In the genomic region with DNA sequence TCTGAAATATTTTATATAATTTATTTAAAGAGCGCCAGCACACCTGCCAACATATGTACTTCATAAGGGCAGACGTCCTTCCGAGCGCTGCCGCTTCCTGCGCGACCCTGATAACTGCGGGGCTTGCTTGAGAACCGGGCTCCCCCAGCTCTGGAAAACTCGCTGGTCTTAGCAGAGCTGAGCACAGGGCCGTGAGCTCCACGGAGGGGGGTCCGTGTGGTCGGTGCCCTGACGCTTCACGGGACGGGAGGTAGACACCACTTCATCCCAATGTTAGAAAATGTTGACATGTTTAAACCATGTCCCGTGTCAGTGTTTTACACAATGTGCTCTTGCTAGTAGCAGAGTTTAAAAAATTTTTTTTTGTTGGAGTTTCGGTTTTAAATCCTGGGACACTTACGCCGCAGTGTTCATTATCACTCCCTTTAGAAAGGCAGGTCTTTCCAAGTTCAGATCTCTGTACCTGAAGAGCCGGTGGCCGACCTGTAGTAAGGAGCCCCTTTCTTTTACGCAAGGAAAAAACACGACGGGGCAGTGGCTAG, we compare ENCODE assay signal across 11 cellular contexts. TPM values are rescaled to one million over a fixed set of nuclear protein-coding genes. Genes with fewer than 3 reads are reported as not detected.
DNase-seq lines count a peak whose midpoint lies in the region; ATAC-seq and TF ChIP-seq lines count a peak whose summit lies in the region.
"Had no signal": no experiment of that assay in that cellular context is flagged by ENCODE, and none has a peak within 500 bp of the region (broad histone marks: within the 10 kb centered on the region; RNA-seq: fewer than 3 reads in every experiment).

No MANE protein-coding gene starts in this region.

- no peaks in the 10 kb centered on the region for H3K9me3 Mint-ChIP-seq in HFFc6
- H3K9me3 Mint-ChIP-seq: effector memory CD8-positive, alpha-beta T cell had no signal

- H4K20me1 ChIP-seq in HCT116 (ENCODE audit: insufficient read depth) (no peaks in the 10 kb centered on the region), SU-DHL-6 (ENCODE audit: low read depth, low read length) (no peaks in the 10 kb centered on the region)

- TF ChIP-seq RAD21 in HCT116 (IDR thresholded peaks at IDR 0.05; ENCODE audit: low read depth) = no peak

- no peak overlapping the region for H2AFZ ChIP-seq in HCT116 (ENCODE audit: low read depth, low read length, poor library complexity, severe bottlenecking)
- no peak overlapping the region for H2AFZ ChIP-seq in SU-DHL-6 (ENCODE audit: low read depth, low read length, severe bottlenecking)

- H3K27me3 ChIP-seq in HCT116 (ENCODE audit: insufficient read depth, low read length) (no peaks in the 10 kb centered on the region), SU-DHL-6 (ENCODE audit: low read length) (no peaks in the 10 kb centered on the region), gastrocnemius medialis (no peaks in the 10 kb centered on the region)
- H3K27me3 ChIP-seq: vagina had no signal

- BruUV-seq in HCT116 (replicated peaks; lab: Mats Ljungman, UMichigan) = TSS peak; percentile 46

- H3K36me3 ChIP-seq in HCT116 (ENCODE audit: control insufficient read depth in 1 of 2, insufficient read depth in 2 of 2, low read length in 2 of 2) (no peaks in the 10 kb centered on the region), SU-DHL-6 (ENCODE audit: low read length) (no peaks in the 10 kb centered on the region), gastrocnemius medialis (no peaks in the 10 kb centered on the region)
- H3K36me3 ChIP-seq: vagina had no signal

- H3K4me3 Mint-ChIP-seq in HFFc6 = no peak overlapping the region

- CTCF ChIA-PET in HCT116 (lab: Charles Lee) = no interaction called here

- DNase-seq in HCT116 (ENCODE audit: low read depth, low spot score) = no peak
- DNase-seq in fibroblast of pulmonary artery (ENCODE audit: low read depth) = no peak
- DNase-seq in gastrocnemius medialis = no peak
- DNase-seq in HFFc6 = no peak
- DNase-seq: DMS153; effector memory CD8-positive, alpha-beta T cell; KBM-7 had no signal

- TF ChIP-seq POLR2A in HCT116 (IDR thresholded peaks at IDR 0.05; ENCODE audit: borderline replicate concordance, extremely low read depth, insufficient read depth, insufficient read length) (no peak), gastrocnemius medialis (IDR thresholded peaks at IDR 0.05) (no peak)

- RAD21 ChIA-PET in HCT116 (lab: Charles Lee; ENCODE audit: low non-redundant PET in 1 of 2, low total read pairs in 2 of 2, uncharacterized antibody in 2 of 2, unreplicated experiment in 2 of 2) = no interaction called here

- ATAC-seq in HCT116 = no peak
- ATAC-seq in gastrocnemius medialis = no peak
- ATAC-seq in HG03139 (IDR thresholded peaks at IDR 0.05; ENCODE audit: unreplicated experiment) = no peak
- ATAC-seq in HG03095 (IDR thresholded peaks at IDR 0.05; ENCODE audit: unreplicated experiment) = no peak
- ATAC-seq: effector memory CD8-positive, alpha-beta T cell had no signal

- H3F3A ChIP-seq in SU-DHL-6 (ENCODE audit: insufficient read depth) = peaks cover 16% of the 10 kb centered on the region

- no peaks in the 10 kb centered on the region for H3K36me3 Mint-ChIP-seq in HFFc6 (ENCODE audit: low read depth)

- H3K9me3 ChIP-seq in HCT116 (ENCODE audit: control insufficient read depth in 1 of 2, insufficient read depth in 1 of 2, low read depth in 1 of 2, low read length in 2 of 2) (no peaks in the 10 kb centered on the region), SU-DHL-6 (ENCODE audit: insufficient read depth, low read length) (no peaks in the 10 kb centered on the region), gastrocnemius medialis (no peaks in the 10 kb centered on the region)
- H3K9me3 ChIP-seq: vagina had no signal

- peaks cover 6% of the 10 kb centered on the region; the same call in 1 of the 2 replicates for H3K4me1 Mint-ChIP-seq in HFFc6 (ENCODE audit: low read depth)

- TF ChIP-seq CTCF in HCT116 (IDR thresholded peaks at IDR 0.05 in 2 of 3, conservative IDR thresholded peaks at IDR 0.05 in 1 of 3; ENCODE audit: borderline replicate concordance in 1 of 3, insufficient read depth in 1 of 3, low read depth in 2 of 3, low read length in 2 of 3) = no peak
- TF ChIP-seq CTCF in SU-DHL-6 (IDR thresholded peaks at IDR 0.05; ENCODE audit: insufficient read depth, low read length, poor library complexity, severe bottlenecking) = no peak
- no peak for TF ChIP-seq CTCF in fibroblast of pulmonary artery (IDR thresholded peaks at IDR 0.05; ENCODE audit: low read length, missing control alignments)
- TF ChIP-seq CTCF in gastrocnemius medialis (IDR thresholded peaks at IDR 0.05 in 4 of 5, conservative IDR thresholded peaks at IDR 0.05 in 1 of 5) = no peak
- TF ChIP-seq CTCF in HFFc6 (IDR thresholded peaks at IDR 0.05) = no peak

- H3K4me2 ChIP-seq in HCT116 (ENCODE audit: low read length) = peak overlapping the region; percentile 95; the same call in 1 of the 2 replicates
- H3K4me2 ChIP-seq in SU-DHL-6 (ENCODE audit: low read depth, low read length, poor library complexity, severe bottlenecking) = peak overlapping the region; percentile 68

- no peak overlapping the region for H3K27ac Mint-ChIP-seq in HFFc6
- H3K27ac Mint-ChIP-seq: effector memory CD8-positive, alpha-beta T cell had no signal

- POLR2A ChIA-PET in HCT116 (lab: Charles Lee) = no interaction called here

- no peak overlapping the region for H3K4me3 ChIP-seq in HCT116 (replicated peaks in 1 of 2; ENCODE audit: low read depth in 1 of 2, low read length in 2 of 2)
- peak overlapping the region; percentile 57 for H3K4me3 ChIP-seq in SU-DHL-6 (ENCODE audit: insufficient read depth, low read length, poor library complexity, severe bottlenecking)
- H3K4me3 ChIP-seq in fibroblast of pulmonary artery (replicated peaks; ENCODE audit: low read depth, low read length) = peak overlapping the region; percentile 55
- H3K4me3 ChIP-seq in gastrocnemius medialis = no peak overlapping the region

- peaks cover 12 to 33% of the 10 kb centered on the region in 2 experiments; a peak in 3 of 4 replicates for H3K4me1 ChIP-seq in HCT116 (ENCODE audit: control insufficient read depth in 1 of 2, insufficient read depth in 2 of 2, low read length in 2 of 2)
- peaks cover 33 to 47% of the 10 kb centered on the region in 2 donors for H3K4me1 ChIP-seq in gastrocnemius medialis

- H3K9me2 ChIP-seq in HCT116 (ENCODE audit: insufficient read depth) (no peaks in the 10 kb centered on the region), SU-DHL-6 (replicated peaks; ENCODE audit: insufficient read depth, low read length) (no peaks in the 10 kb centered on the region)

- intact Hi-C loops in HCT116 (cut with micrococcal nuclease) = no loop called here
- intact Hi-C loops in gastrocnemius medialis (cut with DNase I; ENCODE audit: low total_unique reads) = loop anchor here (5.0 kb wide), 1 partner anchor 130 kb away; no protein-coding TSS in a partner anchor

- peaks cover 1% of the 10 kb centered on the region for H3K27me3 Mint-ChIP-seq in HFFc6 (ENCODE audit: insufficient read depth)

- H3K9ac ChIP-seq in HCT116 (ENCODE audit: low read length) (no peak overlapping the region), SU-DHL-6 (ENCODE audit: low read length) (peak overlapping the region; percentile 58)

- in situ Hi-C loops in gastrocnemius medialis (cut with MboI; ENCODE audit: low sequenced_read_pairs in 4 of 4) = no loop called here

- H3K27ac ChIP-seq in HCT116 (ENCODE audit: low read depth, low read length) (no peak overlapping the region), SU-DHL-6 (ENCODE audit: low read depth, low read length) (peak overlapping the region; percentile 22; the same call in 1 of the 2 replicates), gastrocnemius medialis (peak overlapping the region in 3 of 4 donors; percentile 84 to 95 (median 90))

- H3K79me2 ChIP-seq in HCT116 (ENCODE audit: insufficient read depth, low read length) = peaks cover 8% of the 10 kb centered on the region; the same call in 1 of the 2 replicates
- no peaks in the 10 kb centered on the region; the same call in 1 of the 2 replicates for H3K79me2 ChIP-seq in SU-DHL-6 (ENCODE audit: insufficient read depth, low read length)

TF ChIP-seq in HCT116, 20 proteins besides CTCF, POLR2A, EP300 and RAD21 (continues in another document):
- TF ChIP-seq MAX (IDR thresholded peaks at IDR 0.05) (no peak), TCF7L2 (IDR thresholded peaks at IDR 0.05; ENCODE audit: borderline replicate concordance, extremely low read depth, insufficient read depth, insufficient read length) (no peak), EZH2 (IDR thresholded peaks at IDR 0.05) (no peak), EGR1 (IDR thresholded peaks at IDR 0.05; ENCODE audit: low read depth) (no peak), CEBPB (IDR thresholded peaks at IDR 0.05; ENCODE audit: low read depth) (no peak)
- TF ChIP-seq, protein P1, sequence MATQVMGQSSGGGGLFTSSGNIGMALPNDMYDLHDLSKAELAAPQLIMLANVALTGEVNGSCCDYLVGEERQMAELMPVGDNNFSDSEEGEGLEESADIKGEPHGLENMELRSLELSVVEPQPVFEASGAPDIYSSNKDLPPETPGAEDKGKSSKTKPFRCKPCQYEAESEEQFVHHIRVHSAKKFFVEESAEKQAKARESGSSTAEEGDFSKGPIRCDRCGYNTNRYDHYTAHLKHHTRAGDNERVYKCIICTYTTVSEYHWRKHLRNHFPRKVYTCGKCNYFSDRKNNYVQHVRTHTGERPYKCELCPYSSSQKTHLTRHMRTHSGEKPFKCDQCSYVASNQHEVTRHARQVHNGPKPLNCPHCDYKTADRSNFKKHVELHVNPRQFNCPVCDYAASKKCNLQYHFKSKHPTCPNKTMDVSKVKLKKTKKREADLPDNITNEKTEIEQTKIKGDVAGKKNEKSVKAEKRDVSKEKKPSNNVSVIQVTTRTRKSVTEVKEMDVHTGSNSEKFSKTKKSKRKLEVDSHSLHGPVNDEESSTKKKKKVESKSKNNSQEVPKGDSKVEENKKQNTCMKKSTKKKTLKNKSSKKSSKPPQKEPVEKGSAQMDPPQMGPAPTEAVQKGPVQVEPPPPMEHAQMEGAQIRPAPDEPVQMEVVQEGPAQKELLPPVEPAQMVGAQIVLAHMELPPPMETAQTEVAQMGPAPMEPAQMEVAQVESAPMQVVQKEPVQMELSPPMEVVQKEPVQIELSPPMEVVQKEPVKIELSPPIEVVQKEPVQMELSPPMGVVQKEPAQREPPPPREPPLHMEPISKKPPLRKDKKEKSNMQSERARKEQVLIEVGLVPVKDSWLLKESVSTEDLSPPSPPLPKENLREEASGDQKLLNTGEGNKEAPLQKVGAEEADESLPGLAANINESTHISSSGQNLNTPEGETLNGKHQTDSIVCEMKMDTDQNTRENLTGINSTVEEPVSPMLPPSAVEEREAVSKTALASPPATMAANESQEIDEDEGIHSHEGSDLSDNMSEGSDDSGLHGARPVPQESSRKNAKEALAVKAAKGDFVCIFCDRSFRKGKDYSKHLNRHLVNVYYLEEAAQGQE (IDR thresholded peaks at IDR 0.05; ENCODE audit: low read depth) = no peak

RNA-seq across cellular contexts. Expression of gene NFATC1, which starts 1.6 kb away (rescaled TPM):
- total RNA-seq in HCT116 (2021; ENCODE audit: unreplicated experiment) (20.8 TPM), gastrocnemius medialis (10 to 100 TPM in 3 of 4 donors, 1 to 10 TPM in 1; 7.1 to 74.7 (median 28.4) TPM)
- polyA plus RNA-seq in HCT116 (2012) = 13.5 and 14.8 TPM in 2 replicates
- 1 to 10 TPM in 2 of 6 experiments, under 1 TPM in 4; 0.57 to 2.0 (median 0.89) TPM for total RNA-seq in HFFc6 (2021; fragmentation: NEBNext Ultra II Directional; extraction: Animal tissue kit (Norgen Biotek cat#: 25700))

Comparison
In these comparisons a context has a peak if more than half of its experiments do, and no peak if none do; other contexts are left out.
1. H3K4me3 ChIP-seq: peak in SU-DHL-6 (single experiment) and fibroblast of pulmonary artery (single experiment); none in HCT116 (0 of 2) and gastrocnemius medialis (0 of 4).